ENCODE assay signal across 12 cellular contexts in the genomic region with DNA sequence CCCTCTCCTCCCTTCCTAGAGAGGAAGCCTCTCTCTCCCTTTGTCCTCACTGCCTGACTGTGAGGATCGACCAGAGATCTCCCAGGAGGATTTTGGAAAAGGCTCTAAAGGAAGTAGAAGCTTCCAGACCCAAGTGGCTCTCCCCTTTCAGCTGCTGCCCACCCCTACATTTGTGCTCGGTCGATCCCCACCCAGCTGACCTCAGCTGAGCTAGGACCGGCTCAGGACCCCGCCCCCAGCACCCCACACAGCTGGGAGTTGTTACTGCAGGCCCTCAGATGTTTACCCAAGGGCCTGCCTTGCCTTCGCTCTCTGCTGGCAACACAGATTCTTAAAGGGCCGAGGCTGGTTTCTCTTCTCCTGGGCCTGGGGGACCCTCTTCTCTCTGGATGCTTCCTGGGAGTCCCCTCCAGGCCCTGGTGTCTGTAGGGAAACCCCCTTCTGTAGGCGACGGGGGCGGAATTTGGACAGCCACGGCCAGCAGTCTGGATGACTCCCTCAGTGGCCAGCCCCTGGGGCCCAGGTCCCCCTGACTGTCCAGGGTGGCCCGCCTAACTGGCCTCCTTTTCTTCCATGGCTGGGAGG. TPM values are rescaled to one million over a fixed set of nuclear protein-coding genes. Genes with fewer than 3 reads are reported as not detected.
DNase-seq lines count a peak whose midpoint lies in the region; ATAC-seq and TF ChIP-seq lines count a peak whose summit lies in the region.
"Had no signal": no experiment of that assay in that cellular context is flagged by ENCODE, and none has a peak within 500 bp of the region (broad histone marks: within the 10 kb centered on the region; RNA-seq: fewer than 3 reads in every experiment).

No MANE protein-coding gene starts in this region.

- WGBS in IMR-90 (ENCODE audit: extremely low coverage in 2 of 2, insufficient read length in 1 of 2), 2 experiments = no CpG with 5 or more reads among the region's 12 CpGs
- 47 to 53% methylated on average over 6 to 9 of the region's 12 CpGs for WGBS in esophagus squamous epithelium, 2 donors
- WGBS in mesendoderm (ENCODE audit: extremely low coverage, insufficient coverage, low lambda C conversion rate) = no CpG with 5 or more reads among the region's 12 CpGs
- WGBS in body of pancreas, 2 donors = 54 to 60% methylated on average over 5 to 12 of the region's 12 CpGs

- H2BK5ac ChIP-seq in IMR-90 (ENCODE audit: low read depth, low read length, poor library complexity, severe bottlenecking) = peak overlapping the region; percentile 25
- H2BK5ac ChIP-seq in mesendoderm (ENCODE audit: low read length) = no peak overlapping the region

- H3K23ac ChIP-seq in IMR-90 (ENCODE audit: low read depth, low read length) (peak overlapping the region; percentile 75), mesendoderm (ENCODE audit: low read length) (no peak overlapping the region)

- H2AK9ac ChIP-seq in IMR-90 (replicated peaks; ENCODE audit: low read depth, low read length, poor library complexity) = peak overlapping the region; percentile 91

- H3K4me1 ChIP-seq in IMR-90 (ENCODE audit: control insufficient read depth, insufficient read depth, low read length) (peaks cover 18% of the 10 kb centered on the region), esophagus squamous epithelium (peaks cover 6 to 21% (median 10%) of the 10 kb centered on the region in 3 donors), mesendoderm (ENCODE audit: control insufficient read depth, low read depth, low read length) (no peaks in the 10 kb centered on the region), body of pancreas (peaks cover 16% of the 10 kb centered on the region)

- peak overlapping the region; percentile 60 for H4K91ac ChIP-seq in IMR-90 (ENCODE audit: insufficient read depth, low read depth, low read length)

- peak overlapping the region; percentile 85 for H2BK20ac ChIP-seq in IMR-90 (ENCODE audit: low read depth, low read length)

- POLR2A ChIA-PET in IMR-90 (lab: Charles Lee; ENCODE audit: unreplicated experiment) = no interaction called here

- intact Hi-C loops in IMR-90 (cut with micrococcal nuclease) = no loop called here
- intact Hi-C loops in esophagus squamous epithelium (cut with DNase I) = no loop called here
- intact Hi-C loops in sciatic nerve (cut with DNase I) = no loop called here
- intact Hi-C loops in body of pancreas (cut with DNase I) = no loop called here

- H3K27me3 ChIP-seq in IMR-90 (ENCODE audit: control insufficient read depth, insufficient read depth, low read length) = no peaks in the 10 kb centered on the region; the same call in 1 of the 2 replicates
- H3K27me3 ChIP-seq in esophagus squamous epithelium = peaks cover 0 to 3% (median 0%) of the 10 kb centered on the region in 4 donors
- H3K27me3 ChIP-seq in mesendoderm (ENCODE audit: insufficient read depth, low read length, poor library complexity) = no peaks in the 10 kb centered on the region
- H3K27me3 ChIP-seq in body of pancreas = no peaks in the 10 kb centered on the region
- H3K27me3 ChIP-seq: upper lobe of left lung had no signal

- DNase-seq in IMR-90 (peak; percentile 44), esophagus squamous epithelium (lab: John Stamatoyannopoulos, UW) (no peak), mesendoderm (no peak), sciatic nerve (ENCODE audit: low spot score) (no peak), body of pancreas (no peak), SW 1271 (lab: John Stamatoyannopoulos, UW) (no peak), inferior parietal cortex (ENCODE audit: extremely low spot score) (no peak), NCI-H345 treated with DMSO at 0.1 percent for 48 hours (lab: John Stamatoyannopoulos, UW; ENCODE audit: unreplicated experiment) (no peak)
- DNase-seq: activated effector memory CD4-positive, alpha-beta T cell treated with anti-CD3 and anti-CD28 coated beads, Interleukin-2, amount 50 U/mL, for 16 hours; NCI-H446; stimulated activated CD4-positive, alpha-beta T cell treated with anti-CD3 and anti-CD28 coated beads, Interleukin-4, amount 100 ng/mL, for 24 hours; upper lobe of left lung had no signal

- H3K4me2 ChIP-seq in IMR-90 (ENCODE audit: low read depth, low read length) = peak overlapping the region; percentile 70
- no peak overlapping the region for H3K4me2 ChIP-seq in mesendoderm (ENCODE audit: low read length)

- H3K4me3 ChIP-seq in IMR-90 (ENCODE audit: insufficient read depth, low read depth, low read length) (no peak overlapping the region), esophagus squamous epithelium (no peak overlapping the region), mesendoderm (ENCODE audit: low read length) (no peak overlapping the region), body of pancreas (no peak overlapping the region)
- H3K4me3 ChIP-seq: upper lobe of left lung had no signal

- CTCF ChIA-PET in IMR-90 (lab: Yijun Ruan, JAX) = interaction anchor here (0.9 kb wide), 1 partner anchor 99 kb away, joined by 3 read pairs; no protein-coding TSS in a partner anchor

- ATAC-seq in IMR-90 (ENCODE audit: low read depth) = peak; percentile 97
- peak; percentile 55 for ATAC-seq in sciatic nerve
- no peak for ATAC-seq in body of pancreas

- in situ Hi-C loops in IMR-90 (cut with MboI; ENCODE audit: low sequenced_read_pairs) = loop anchor here (25.0 kb wide), 1 partner anchor 465 kb away; no protein-coding TSS in a partner anchor

- H2BK15ac ChIP-seq in IMR-90 (ENCODE audit: low read depth, low read length) (peak overlapping the region; percentile 84; the same call in 1 of the 3 replicates), mesendoderm (replicated peaks; ENCODE audit: low read depth) (no peak overlapping the region)

- H3K27ac ChIP-seq in IMR-90 (ENCODE audit: insufficient read depth, low read length) = peak overlapping the region; percentile 75
- H3K27ac ChIP-seq in esophagus squamous epithelium = peak overlapping the region in 3 of 4 donors; percentile 48 to 53 (median 49)
- no peak overlapping the region for H3K27ac ChIP-seq in mesendoderm (ENCODE audit: low read depth, low read length)
- H3K27ac ChIP-seq in body of pancreas = no peak overlapping the region

- no peaks in the 10 kb centered on the region for H3K9me1 ChIP-seq in IMR-90 (ENCODE audit: insufficient read depth, low read length)

- H2AK5ac ChIP-seq in IMR-90 (ENCODE audit: low read depth, low read length) (peak overlapping the region; percentile 89), mesendoderm (ENCODE audit: low read length) (no peak overlapping the region)

- H3K79me1 ChIP-seq in IMR-90 (ENCODE audit: low read depth in 1 of 2, low read length in 2 of 2) = no peaks in the 10 kb centered on the region
- H3K79me1 ChIP-seq in mesendoderm (ENCODE audit: low read length) = no peaks in the 10 kb centered on the region

- peak overlapping the region; percentile 76; the same call in 1 of the 2 replicates for H3K14ac ChIP-seq in IMR-90 (replicated peaks; ENCODE audit: low read depth, low read length)

- H3K18ac ChIP-seq in IMR-90 (ENCODE audit: low read depth, low read length) (peak overlapping the region; percentile 94), mesendoderm (ENCODE audit: low read length) (no peak overlapping the region)

- BruUV-seq in IMR-90 (replicated peaks; lab: Mats Ljungman, UMichigan) = no TSS peak

- H3K9ac ChIP-seq in IMR-90 (ENCODE audit: low read depth, low read length) (peak overlapping the region; percentile 75), mesendoderm (ENCODE audit: low read length) (no peak overlapping the region)

- no peaks in the 10 kb centered on the region for H3K36me3 ChIP-seq in IMR-90 (ENCODE audit: control insufficient read depth, insufficient read depth, low read length)
- no peaks in the 10 kb centered on the region for H3K36me3 ChIP-seq in esophagus squamous epithelium
- H3K36me3 ChIP-seq in mesendoderm (ENCODE audit: control insufficient read depth, insufficient read depth, low read length) = no peaks in the 10 kb centered on the region
- H3K36me3 ChIP-seq in body of pancreas (replicated peaks in 1 of 2; ENCODE audit: insufficient read depth in 1 of 2, low read depth in 2 of 2) = no peaks in the 10 kb centered on the region
- H3K36me3 ChIP-seq: upper lobe of left lung had no signal

- peak overlapping the region; percentile 85 for H2AFZ ChIP-seq in IMR-90 (replicated peaks; ENCODE audit: low read length, poor library complexity)

- no peaks in the 10 kb centered on the region for H3K79me2 ChIP-seq in mesendoderm (ENCODE audit: control insufficient read depth, insufficient read depth, low read length)

- 0 out of 2 replicates have a peak overlapping the region, but pooled peaks have one; percentile 21 for H3K56ac ChIP-seq in IMR-90 (ENCODE audit: extremely low read depth, insufficient read depth, low read length)
- peak overlapping the region; percentile 15 for H3K56ac ChIP-seq in mesendoderm (ENCODE audit: low read length)

- H4K5ac ChIP-seq in IMR-90 (ENCODE audit: low read depth, low read length) (peak overlapping the region; percentile 98), mesendoderm (ENCODE audit: low read length) (no peak overlapping the region)

- no peaks in the 10 kb centered on the region for H4K20me1 ChIP-seq in IMR-90 (ENCODE audit: insufficient read depth, low read length)

- peak overlapping the region; percentile 88 for H2BK120ac ChIP-seq in IMR-90 (ENCODE audit: low read depth, low read length)
- H2BK120ac ChIP-seq in mesendoderm (ENCODE audit: low read depth, low read length) = no peak overlapping the region

- H3K9me3 ChIP-seq in IMR-90 (ENCODE audit: control insufficient read depth, insufficient read depth, low read length) = peaks cover 15% of the 10 kb centered on the region
- H3K9me3 ChIP-seq in esophagus squamous epithelium = peaks cover 0 to 21% (median 13%) of the 10 kb centered on the region in 3 donors
- H3K9me3 ChIP-seq in body of pancreas = no peaks in the 10 kb centered on the region

- H3K4ac ChIP-seq in IMR-90 (ENCODE audit: low read depth, low read length) (peak overlapping the region; percentile 75), mesendoderm (ENCODE audit: low read depth, low read length) (no peak overlapping the region)

- TF ChIP-seq CTCF in IMR-90 (conservative IDR thresholded peaks at IDR 0.05; ENCODE audit: low read depth, low read length) (no peak), esophagus squamous epithelium (IDR thresholded peaks at IDR 0.05) (no peak), body of pancreas (IDR thresholded peaks at IDR 0.05) (no peak)

- dilution Hi-C loops in IMR-90 (cut with HindIII; ENCODE audit: low sequenced_read_pairs, unreplicated experiment) = no loop called here

- TF ChIP-seq RAD21 in IMR-90 (IDR thresholded peaks at IDR 0.05; ENCODE audit: low read length) = no peak

- H4K8ac ChIP-seq in IMR-90 (ENCODE audit: low read depth in 2 of 2, low read length in 2 of 2) = peak overlapping the region; percentile 87 to 91
- H4K8ac ChIP-seq in mesendoderm (ENCODE audit: low read depth, low read length) = no peak overlapping the region

- TF ChIP-seq POLR2A in IMR-90 (IDR thresholded peaks at IDR 0.05; ENCODE audit: low read depth, low read length) (no peak), esophagus squamous epithelium (IDR thresholded peaks at IDR 0.05) (no peak), body of pancreas (IDR thresholded peaks at IDR 0.05) (no peak)

RNA-seq across cellular contexts. Expression of gene TIMP2, which starts 26.9 kb away (rescaled TPM):
- total RNA-seq in IMR-90 (2012; rRNA removed) = 43.9 and 48.6 TPM in 2 replicates
- polyA plus RNA-seq in IMR-90 (2012; rRNA removed) = 352 and 416 TPM in 2 replicates
- 411 and 495 TPM in 2 replicates for polyA plus RNA-seq in IMR-90 (2012; cell fraction: cytosol; rRNA removed)
- polyA plus RNA-seq in IMR-90 (2012; cell fraction: nucleus; rRNA removed; ENCODE audit: low replicate concordance) = 193 and 240 TPM in 2 replicates
- 100 to 1,000 TPM in 1 of 4 donors, 10 to 100 TPM in 2, 1 to 10 TPM in 1; 6.1 to 154 (median 28.2) TPM for total RNA-seq in esophagus squamous epithelium
- polyA plus RNA-seq in mesendoderm (2013, experiment 1 of 2) = 25.3 TPM
- polyA plus RNA-seq in mesendoderm (2013, experiment 2 of 2) = 24.9 TPM
- 720 TPM for total RNA-seq in sciatic nerve
- total RNA-seq in body of pancreas = 10 to 100 TPM; 50.1 to 53.7 TPM

RNA-seq across cellular contexts. Expression of gene LGALS3BP, which starts 27.7 kb away (rescaled TPM):
- total RNA-seq in IMR-90 (2012; rRNA removed) (33.7 and 34.7 TPM in 2 replicates), esophagus squamous epithelium (100 to 1,000 TPM; 172 to 414 (median 262) TPM), sciatic nerve (147 TPM), body of pancreas (100 to 1,000 TPM; 123 to 213 TPM)
- polyA plus RNA-seq in IMR-90 (2012; rRNA removed) = 249 and 273 TPM in 2 replicates
- polyA plus RNA-seq in IMR-90 (2012; cell fraction: cytosol; rRNA removed) = 146 and 259 TPM in 2 replicates
- polyA plus RNA-seq in IMR-90 (2012; cell fraction: nucleus; rRNA removed; ENCODE audit: low replicate concordance) = 165 and 308 TPM in 2 replicates
- 15.3 TPM for polyA plus RNA-seq in mesendoderm (2013, experiment 1 of 2)
- polyA plus RNA-seq in mesendoderm (2013, experiment 2 of 2) = 15.6 TPM

RNA-seq across cellular contexts. Expression of gene CEP295NL, which starts 49.1 kb away (rescaled TPM):
- total RNA-seq in IMR-90 (2012; rRNA removed) = 0.56 and 0.72 TPM in 2 replicates
- 0.11 and 0.31 TPM in 2 replicates for polyA plus RNA-seq in IMR-90 (2012; rRNA removed)
- polyA plus RNA-seq in IMR-90 (2012; cell fraction: cytosol; rRNA removed) = 0.09 and 0.15 TPM in 2 replicates
- 1.1 and 1.2 TPM in 2 replicates for polyA plus RNA-seq in IMR-90 (2012; cell fraction: nucleus; rRNA removed; ENCODE audit: low replicate concordance)
- total RNA-seq in esophagus squamous epithelium = 1 to 10 TPM in 2 of 4 donors, under 1 TPM in 2; 0.42 to 6.9 (median 1.1) TPM
- polyA plus RNA-seq in mesendoderm (2013, experiment 1 of 2) = 0.06 TPM
- polyA plus RNA-seq in mesendoderm (2013, experiment 2 of 2) = 0.03 TPM
- total RNA-seq in sciatic nerve = 16.7 TPM
- 1 to 10 TPM; 1.3 to 3.1 TPM for total RNA-seq in body of pancreas

RNA-seq across cellular contexts. Expression of gene CANT1, which starts 57.5 kb away (rescaled TPM):
- total RNA-seq in IMR-90 (2012; rRNA removed) (50.0 and 51.8 TPM in 2 replicates), esophagus squamous epithelium (10 to 100 TPM; 36.2 to 58.8 (median 38.3) TPM), sciatic nerve (28.9 TPM), body of pancreas (10 to 100 TPM; 12.5 to 17.5 TPM)
- polyA plus RNA-seq in IMR-90 (2012; rRNA removed) = 73.4 and 90.7 TPM in 2 replicates
- 61.1 and 63.0 TPM in 2 replicates for polyA plus RNA-seq in IMR-90 (2012; cell fraction: cytosol; rRNA removed)
- 33.7 and 43.7 TPM in 2 replicates for polyA plus RNA-seq in IMR-90 (2012; cell fraction: nucleus; rRNA removed; ENCODE audit: low replicate concordance)
- polyA plus RNA-seq in mesendoderm (2013, experiment 1 of 2) = 21.0 TPM
- polyA plus RNA-seq in mesendoderm (2013, experiment 2 of 2) = 20.4 TPM

Comparison
In these comparisons a context has a peak if more than half of its experiments do, and no peak if none do; other contexts are left out.
1. H3K27ac ChIP-seq: peak in IMR-90 (single experiment) and esophagus squamous epithelium (3 of 4); none in mesendoderm (single experiment) and body of pancreas (0 of 4).